ENCODE assay signal across 8 cellular contexts in genomic region chr16:10871157-10871991, GRCh38. TPM values are rescaled to one million over a fixed set of nuclear protein-coding genes. Genes with fewer than 3 reads are reported as not detected.
DNase-seq lines count a peak whose midpoint lies in the region; ATAC-seq and TF ChIP-seq lines count a peak whose summit lies in the region.

No MANE protein-coding gene starts in this region.

- H3K4me1 Mint-ChIP-seq in GM23338 = no peaks in the 10 kb centered on the region; the same call in 1 of the 3 replicates

- no peak overlapping the region for H3K4me3 Mint-ChIP-seq in GM23338

- no peaks in the 10 kb centered on the region for H4K20me1 ChIP-seq in GM23338 (replicated peaks; ENCODE audit: insufficient read depth)

- H3K27ac Mint-ChIP-seq in GM23338 = no peak overlapping the region

- no peaks in the 10 kb centered on the region for H3K9me3 ChIP-seq in ovary

- TF ChIP-seq CTCF in GM06990 (IDR thresholded peaks at IDR 0.05; ENCODE audit: insufficient read depth, low read length, poor library complexity, severe bottlenecking) (no peak), GM23338 (conservative IDR thresholded peaks at IDR 0.05; ENCODE audit: low read depth in 2 of 2) (no peak), ovary (IDR thresholded peaks at IDR 0.05) (no peak)

- TF ChIP-seq POLR2A in ovary (IDR thresholded peaks at IDR 0.05) = no peak

- no peaks in the 10 kb centered on the region for H3K79me2 ChIP-seq in GM23338 (replicated peaks; ENCODE audit: insufficient read depth)

- no peak for TF ChIP-seq EP300 in ovary (IDR thresholded peaks at IDR 0.05)

- ATAC-seq in GM23338 (peak; percentile 29; the same call in 1 of the 3 replicates), left ventricle myocardium superior (peak; percentile 56)

- H3K4me3 ChIP-seq in GM06990 (replicated peaks; ENCODE audit: low read depth, low read length) (no peak overlapping the region), GM23338 (no peak overlapping the region), ovary (no peak overlapping the region)

- no peaks in the 10 kb centered on the region for H3K9me3 Mint-ChIP-seq in GM23338

- peaks cover 11% of the 10 kb centered on the region for H3K27me3 Mint-ChIP-seq in GM23338 (ENCODE audit: insufficient read depth, low read depth, poor library complexity)

- no peaks in the 10 kb centered on the region for H3K36me3 Mint-ChIP-seq in GM23338 (ENCODE audit: low read depth)

- intact Hi-C loops in left ventricle myocardium superior (cut with micrococcal nuclease) = no loop called here
- intact Hi-C loops in ovary (cut with DNase I) = no loop called here

- H3K27ac ChIP-seq in GM23338 (ENCODE audit: low read depth) (no peak overlapping the region), ovary (no peak overlapping the region)

- H3K36me3 ChIP-seq in GM06990 (ENCODE audit: control insufficient read depth, insufficient read depth, low read length) (no peaks in the 10 kb centered on the region), GM23338 (ENCODE audit: insufficient read depth) (no peaks in the 10 kb centered on the region), ovary (no peaks in the 10 kb centered on the region)

- H3F3A ChIP-seq in GM23338 (replicated peaks; ENCODE audit: low read depth) = no peaks in the 10 kb centered on the region

- peak; percentile 75 for DNase-seq in GM06990 (ENCODE audit: extremely low read depth, insufficient read length)
- DNase-seq in GM23338 (ENCODE audit: low spot score) = no peak
- DNase-seq in NAMALWA (ENCODE audit: low spot score) = peak; percentile 64
- DNase-seq in activated CD8-positive, alpha-beta memory T cell treated with anti-CD3 and anti-CD28 coated beads, Interleukin-2, amount 50 U/mL, for 4 hours = peak; percentile 43
- peak; percentile 39 for DNase-seq in left ventricle myocardium superior
- peak; percentile 36 to 63 (median 43) for DNase-seq in stimulated activated CD4-positive, alpha-beta T cell treated with anti-CD3 and anti-CD28 coated beads, TNF-alpha, amount 100 ng/mL, for 48 hours (ENCODE audit: low read depth in 3 of 3)
- DNase-seq in ovary = no peak
- no peak for DNase-seq in T-helper 9 cell

- 29 to 34% (median 29%) methylated on average over 10 of the region's 10 CpGs for WGBS in ovary, 3 donors

- H3K9me2 ChIP-seq in GM23338 (ENCODE audit: insufficient read depth) = no peaks in the 10 kb centered on the region

- H3K27me3 ChIP-seq in GM06990 (replicated peaks; ENCODE audit: control insufficient read depth, insufficient read depth, low read length) = no peaks in the 10 kb centered on the region
- H3K27me3 ChIP-seq in GM23338 (ENCODE audit: insufficient read depth) = no peaks in the 10 kb centered on the region
- no peaks in the 10 kb centered on the region for H3K27me3 ChIP-seq in ovary

- 0 out of 2 replicates have a peak overlapping the region, but pooled peaks have one; percentile 52 for H2AFZ ChIP-seq in GM23338

- no peak overlapping the region for H3K4me2 ChIP-seq in GM23338

- no peaks in the 10 kb centered on the region for H3K4me1 ChIP-seq in GM23338 (ENCODE audit: insufficient read depth)
- peaks cover 2% of the 10 kb centered on the region for H3K4me1 ChIP-seq in ovary (ENCODE audit: insufficient read depth)

TF ChIP-seq in GM23338, 12 proteins besides CTCF, POLR2A, EP300 and RAD21:
- TF ChIP-seq JUNB (IDR thresholded peaks at IDR 0.05; ENCODE audit: unreplicated experiment) (no peak), ETS1 (IDR thresholded peaks at IDR 0.05) (no peak), EZH2phosphoT487 (IDR thresholded peaks at IDR 0.05; ENCODE audit: unreplicated experiment) (no peak), CREB1 (CRISPR knock-in tag; IDR thresholded peaks at IDR 0.05; ENCODE audit: low read depth) (no peak), POLR2AphosphoS5 (IDR thresholded peaks at IDR 0.05; ENCODE audit: low read depth) (no peak), NANOG (IDR thresholded peaks at IDR 0.05; ENCODE audit: borderline replicate concordance) (no peak), ZNF331 (CRISPR knock-in tag; IDR thresholded peaks at IDR 0.05; ENCODE audit: low read depth) (no peak), ZNF114 (CRISPR knock-in tag; IDR thresholded peaks at IDR 0.05) (no peak)

RNA-seq across cellular contexts. Expression of gene CIITA, which starts 5.6 kb away (rescaled TPM):
- 0.10 TPM in 1 of 2 replicates, not detected in the other for total RNA-seq in GM23338 (2014; rRNA removed; shearing (Covaris generic))
- polyA plus RNA-seq in GM23338 (2016; fragmentation: Nextera tagmentation; extraction: Ambion mirVana) (0.57 and 1.2 TPM in 2 replicates), ovary (10 to 100 TPM in 1 of 2 donors, 1 to 10 TPM in 1; 3.8 to 17.8 TPM)
- total RNA-seq in left ventricle myocardium superior (12.2 TPM), ovary (10 to 100 TPM in 3 of 7 donors, 1 to 10 TPM in 4; 2.9 to 19.9 (median 7.2) TPM)

RNA-seq across cellular contexts. Expression of gene TVP23A, which starts 52.8 kb away (rescaled TPM):
- total RNA-seq in GM23338 (2014; rRNA removed; shearing (Covaris generic)) = 1.6 and 4.5 TPM in 2 replicates
- polyA plus RNA-seq in GM23338 (2016; fragmentation: Nextera tagmentation; extraction: Ambion mirVana) (2.8 and 3.3 TPM in 2 replicates), ovary (10 to 100 TPM in 1 of 2 donors, 1 to 10 TPM in 1; 3.2 to 15.3 TPM)
- total RNA-seq in left ventricle myocardium superior (0.47 TPM), ovary (10 to 100 TPM in 1 of 7 donors, 1 to 10 TPM in 6; 3.5 to 17.1 (median 8.2) TPM)

Comparison
In these comparisons a context has a peak if more than half of its experiments do, and no peak if none do; other contexts are left out.
1. DNase-seq: peak in GM06990 (single experiment), NAMALWA (single experiment), activated CD8-positive, alpha-beta memory T cell treated with anti-CD3 and anti-CD28 coated beads, Interleukin-2, amount 50 U/mL, for 4 hours (single experiment), left ventricle myocardium superior (single experiment) and stimulated activated CD4-positive, alpha-beta T cell treated with anti-CD3 and anti-CD28 coated beads, TNF-alpha, amount 100 ng/mL, for 48 hours (3 of 3); none in GM23338 (single experiment), ovary (0 of 5) and T-helper 9 cell (single experiment).